In the genomic region with DNA sequence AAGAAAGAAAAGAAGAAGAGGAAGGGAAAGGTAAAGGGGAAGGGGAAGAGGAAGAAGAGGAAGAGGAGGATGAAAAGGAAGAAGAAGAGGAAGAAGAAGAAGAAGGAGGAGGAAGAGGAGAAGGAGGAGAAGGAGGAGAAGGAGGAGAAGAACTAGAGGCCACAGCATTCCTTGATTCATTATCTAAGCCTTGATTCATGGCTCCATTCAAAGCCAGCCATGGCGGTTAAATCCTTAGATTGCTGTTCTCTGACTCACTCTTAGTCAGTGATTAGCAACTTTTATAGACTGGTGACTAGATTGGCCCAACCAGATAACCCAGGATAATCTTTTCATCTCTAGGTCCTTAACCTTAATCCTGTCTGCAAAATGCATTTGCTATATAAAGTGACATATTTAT, we compare ENCODE assay signal across 14 cellular contexts. TPM values are rescaled to one million over a fixed set of nuclear protein-coding genes. Genes with fewer than 3 reads are reported as not detected.
DNase-seq lines count a peak whose midpoint lies in the region; ATAC-seq, FAIRE-seq and TF ChIP-seq lines count a peak whose summit lies in the region.
"Had no signal": no experiment of that assay in that cellular context is flagged by ENCODE, and none has a peak within 500 bp of the region (broad histone marks: within the 10 kb centered on the region; RNA-seq: fewer than 3 reads in every experiment).

No MANE protein-coding gene starts in this region.

- H3K27me3 ChIP-seq in OCI-LY3 (ENCODE audit: low read depth, low read length): no peaks in the 10 kb centered on the region
- no peaks in the 10 kb centered on the region for H3K27me3 ChIP-seq in endothelial cell of umbilical vein (ENCODE audit: control insufficient read depth in 2 of 2, insufficient read depth in 2 of 2, low read length in 2 of 2)
- no peaks in the 10 kb centered on the region for H3K27me3 ChIP-seq in CD4-positive, alpha-beta memory T cell (ENCODE audit: insufficient read depth, low read length)
- H3K27me3 ChIP-seq in CD4-positive, alpha-beta T cell (ENCODE audit: control insufficient read depth, insufficient read depth, low read length): no peaks in the 10 kb centered on the region
- no peaks in the 10 kb centered on the region for H3K27me3 ChIP-seq in H7 (ENCODE audit: control insufficient read depth, insufficient read depth, low read length)
- H3K27me3 ChIP-seq: ascending aorta, gastrocnemius medialis had no signal

- no peaks in the 10 kb centered on the region for H3K9me3 ChIP-seq in OCI-LY3 (ENCODE audit: insufficient read depth, low read length)
- H3K9me3 ChIP-seq in endothelial cell of umbilical vein (replicated peaks; ENCODE audit: control insufficient read depth, insufficient read depth, low read length): no peaks in the 10 kb centered on the region
- H3K9me3 ChIP-seq in CD4-positive, alpha-beta memory T cell (ENCODE audit: control insufficient read depth in 1 of 2, low read length in 2 of 2): no peaks in the 10 kb centered on the region
- H3K9me3 ChIP-seq in CD4-positive, alpha-beta T cell (ENCODE audit: control insufficient read depth, low read length): no peaks in the 10 kb centered on the region
- H3K9me3 ChIP-seq: ascending aorta, gastrocnemius medialis had no signal

- H3K9me3 Mint-ChIP-seq in CD4-positive, alpha-beta memory T cell: peaks cover 0 to 4% (median 0%) of the 10 kb centered on the region in 8 donors
- H3K9me3 Mint-ChIP-seq in CD4-positive, alpha-beta T cell: no peaks in the 10 kb centered on the region
- H3K9me3 Mint-ChIP-seq: stimulated activated naive CD8-positive, alpha-beta T cell treated with anti-CD3 and anti-CD28 coated beads, Interleukin-15, Interleukin-2, amounts not matched to agents 100 ng/mL and 50 ng/mL, for 24 hours had no signal

- no peak overlapping the region for H3K4me2 ChIP-seq in OCI-LY3 (ENCODE audit: low read length)
- H3K4me2 ChIP-seq in endothelial cell of umbilical vein (ENCODE audit: insufficient read depth, low read length): no peak overlapping the region

- no peak overlapping the region for H3K9ac ChIP-seq in OCI-LY3 (ENCODE audit: low read length)
- H3K9ac ChIP-seq in endothelial cell of umbilical vein (replicated peaks; ENCODE audit: extremely low read depth, insufficient read depth, low read length): no peak overlapping the region

- H3K27ac ChIP-seq in OCI-LY3 (ENCODE audit: low read length) (peak overlapping the region; percentile 15; the same call in 1 of the 2 replicates), endothelial cell of umbilical vein (ENCODE audit: insufficient read depth, low read depth, low read length) (no peak overlapping the region)
- H3K27ac ChIP-seq in CD4-positive, alpha-beta memory T cell (ENCODE audit: low read depth, low read length): no peak overlapping the region
- no peak overlapping the region for H3K27ac ChIP-seq in CD4-positive, alpha-beta T cell (ENCODE audit: low read depth, low read length)
- H3K27ac ChIP-seq: ascending aorta, gastrocnemius medialis, skin epidermis had no signal

- no peaks in the 10 kb centered on the region for H3K9me1 ChIP-seq in endothelial cell of umbilical vein (replicated peaks; ENCODE audit: control insufficient read depth, extremely low read depth, insufficient read depth, low read length)

- no peaks in the 10 kb centered on the region for H3K27me3 Mint-ChIP-seq in CD4-positive, alpha-beta memory T cell
- H3K27me3 Mint-ChIP-seq in CD4-positive, alpha-beta T cell: no peaks in the 10 kb centered on the region

- intact Hi-C loops in endothelial cell of umbilical vein (cut with micrococcal nuclease): loop anchor here (10.0 kb wide), 1 partner anchor 1198 kb away; no protein-coding TSS in a partner anchor
- intact Hi-C loops in CD4-positive, alpha-beta memory T cell (cut with micrococcal nuclease): no loop called here
- intact Hi-C loops in CD4-positive, alpha-beta T cell (cut with DNase I, micrococcal nuclease): loop anchor here in 1 of 2 experiments (10.0 kb wide), 2 partner anchors 138 to 1198 kb away; no protein-coding TSS in a partner anchor

- TF ChIP-seq CTCF in OCI-LY3 (IDR thresholded peaks at IDR 0.05; ENCODE audit: low read depth, low read length) (no peak), endothelial cell of umbilical vein (IDR thresholded peaks at IDR 0.05; ENCODE audit: extremely low read depth in 1 of 2, insufficient read depth in 1 of 2, low read depth in 1 of 2, low read length in 2 of 2) (no peak), retinal pigment epithelial cell (conservative IDR thresholded peaks at IDR 0.05; ENCODE audit: low read depth, low read length) (no peak)
- no peak for TF ChIP-seq CTCF in CD4-positive, alpha-beta T cell (IDR thresholded peaks at IDR 0.05)

- H2AFZ ChIP-seq in OCI-LY3 (ENCODE audit: low read depth, low read length) (no peak overlapping the region), endothelial cell of umbilical vein (ENCODE audit: low read depth, low read length) (peak overlapping the region; percentile 78)

- no TSS peak for BruUV-seq in endothelial cell of umbilical vein (replicated peaks; lab: Mats Ljungman, UMichigan)

- dilution Hi-C loops in endothelial cell of umbilical vein (cut with MboI; ENCODE audit: extremely low pct_ligation_motif_present, low sequenced_read_pairs): no loop called here

- no peaks in the 10 kb centered on the region for H4K20me1 ChIP-seq in OCI-LY3 (ENCODE audit: insufficient read depth, low read length)
- H4K20me1 ChIP-seq in endothelial cell of umbilical vein (replicated peaks; ENCODE audit: control insufficient read depth, extremely low read depth, insufficient read depth, low read length): no peaks in the 10 kb centered on the region

- no peak for ATAC-seq in HG02678 (IDR thresholded peaks at IDR 0.05; ENCODE audit: unreplicated experiment)
- no peak for ATAC-seq in CD4-positive, alpha-beta T cell (ENCODE audit: poor library complexity)
- ATAC-seq: gastrocnemius medialis had no signal

- no peak overlapping the region for H3K27ac Mint-ChIP-seq in CD4-positive, alpha-beta memory T cell
- H3K27ac Mint-ChIP-seq in CD4-positive, alpha-beta T cell: no peak overlapping the region
- H3K27ac Mint-ChIP-seq: stimulated activated naive CD8-positive, alpha-beta T cell treated with anti-CD3 and anti-CD28 coated beads, Interleukin-15, Interleukin-2, amounts not matched to agents 100 ng/mL and 50 ng/mL, for 24 hours had no signal

- DNase-seq in EH (ENCODE audit: low read depth) (peak; percentile 93), endothelial cell of umbilical vein (ENCODE audit: low read depth, low spot score) (peak; percentile 19), retinal pigment epithelial cell (ENCODE audit: low read depth) (peak; percentile 93), H7 (no peak)
- DNase-seq in CD4-positive, alpha-beta memory T cell: no peak
- DNase-seq in CD4-positive, alpha-beta T cell: no peak

- no peak overlapping the region for H3K4me3 ChIP-seq in OCI-LY3 (ENCODE audit: low read length)
- no peak overlapping the region for H3K4me3 ChIP-seq in endothelial cell of umbilical vein (replicated peaks in 1 of 3; ENCODE audit: insufficient read depth in 1 of 3, low read depth in 1 of 3, low read length in 3 of 3)
- no peak overlapping the region for H3K4me3 ChIP-seq in retinal pigment epithelial cell (ENCODE audit: low read length)
- H3K4me3 ChIP-seq in CD4-positive, alpha-beta memory T cell (ENCODE audit: low read length in 2 of 2): no peak overlapping the region
- no peak overlapping the region for H3K4me3 ChIP-seq in H7 (ENCODE audit: insufficient read depth, low read depth, low read length)
- H3K4me3 ChIP-seq: ascending aorta, gastrocnemius medialis, skin epidermis had no signal

- no peak overlapping the region for H3K4me3 Mint-ChIP-seq in CD4-positive, alpha-beta memory T cell
- no peak overlapping the region for H3K4me3 Mint-ChIP-seq in CD4-positive, alpha-beta T cell
- H3K4me3 Mint-ChIP-seq: stimulated activated naive CD8-positive, alpha-beta T cell treated with anti-CD3 and anti-CD28 coated beads, Interleukin-15, Interleukin-2, amounts not matched to agents 100 ng/mL and 50 ng/mL, for 24 hours had no signal

- H3K4me1 ChIP-seq in OCI-LY3 (ENCODE audit: low read length): peaks cover 25% of the 10 kb centered on the region
- H3K4me1 ChIP-seq in endothelial cell of umbilical vein (ENCODE audit: control insufficient read depth, extremely low read depth, insufficient read depth, low read length): peaks cover 2% of the 10 kb centered on the region
- H3K4me1 ChIP-seq in CD4-positive, alpha-beta memory T cell (ENCODE audit: insufficient read depth, low read length): no peaks in the 10 kb centered on the region
- H3K4me1 ChIP-seq: ascending aorta, gastrocnemius medialis had no signal

- H3K4me1 Mint-ChIP-seq in CD4-positive, alpha-beta memory T cell: peaks cover 0 to 4% (median 3%) of the 10 kb centered on the region in 4 donors
- H3K4me1 Mint-ChIP-seq in CD4-positive, alpha-beta T cell (ENCODE audit: low read depth): peaks cover 11% of the 10 kb centered on the region

- FAIRE-seq in endothelial cell of umbilical vein (lab: Jason Lieb, UNC): no peak

- no peak for TF ChIP-seq POLR2A in endothelial cell of umbilical vein (IDR thresholded peaks at IDR 0.05; ENCODE audit: low read depth, low read length)

- H3K36me3 ChIP-seq in OCI-LY3 (replicated peaks; ENCODE audit: low read depth, low read length): no peaks in the 10 kb centered on the region
- no peaks in the 10 kb centered on the region for H3K36me3 ChIP-seq in endothelial cell of umbilical vein (ENCODE audit: control insufficient read depth in 2 of 2, extremely low read depth in 1 of 2, insufficient read depth in 2 of 2, low read length in 2 of 2)
- H3K36me3 ChIP-seq in CD4-positive, alpha-beta memory T cell (ENCODE audit: insufficient read depth, low read length): no peaks in the 10 kb centered on the region
- H3K36me3 ChIP-seq in H7 (replicated peaks; ENCODE audit: control insufficient read depth, insufficient read depth, low read length): no peaks in the 10 kb centered on the region
- H3K36me3 ChIP-seq: ascending aorta, gastrocnemius medialis had no signal

- CTCF ChIA-PET in endothelial cell of umbilical vein (lab: Charles Lee): no interaction called here
- CTCF ChIA-PET in CD4-positive, alpha-beta memory T cell (lab: Charles Lee; ENCODE audit: partially characterized antibody): no interaction called here
- CTCF ChIA-PET in CD4-positive, alpha-beta T cell (lab: Charles Lee): interaction anchor here (0.7 kb wide), 1 partner anchor 31 kb away, joined by 3 read pairs; no protein-coding TSS in a partner anchor

- H3K79me2 ChIP-seq in OCI-LY3 (ENCODE audit: low read length) (no peaks in the 10 kb centered on the region), endothelial cell of umbilical vein (ENCODE audit: control insufficient read depth, insufficient read depth, low read length) (no peaks in the 10 kb centered on the region)

- no peaks in the 10 kb centered on the region for H3K36me3 Mint-ChIP-seq in CD4-positive, alpha-beta memory T cell
- H3K36me3 Mint-ChIP-seq in CD4-positive, alpha-beta T cell (ENCODE audit: low read depth): no peaks in the 10 kb centered on the region

- POLR2A ChIA-PET in endothelial cell of umbilical vein (lab: Charles Lee): no interaction called here
- POLR2A ChIA-PET in CD4-positive, alpha-beta memory T cell (lab: Charles Lee; ENCODE audit: partially characterized antibody): no interaction called here
- POLR2A ChIA-PET in CD4-positive, alpha-beta T cell (lab: Charles Lee): no interaction called here

RNA-seq across cellular contexts. Expression of gene OSTN, which starts 47.6 kb away (rescaled TPM):
- not detected in 2 replicates for total RNA-seq in endothelial cell of umbilical vein
- polyA plus RNA-seq in endothelial cell of umbilical vein: not detected in 2 replicates
- not detected in 2 replicates for polyA plus RNA-seq in endothelial cell of umbilical vein (2011; cell fraction: cytosol; rRNA removed)
- not detected in 2 replicates for polyA plus RNA-seq in endothelial cell of umbilical vein (2011; cell fraction: nucleus; rRNA removed)
- polyA plus RNA-seq in endothelial cell of umbilical vein (2012): not detected in 2 replicates
- not detected in 2 replicates for polyA minus RNA-seq in endothelial cell of umbilical vein
- polyA minus RNA-seq in endothelial cell of umbilical vein (2011; cell fraction: cytosol; rRNA and poly(A)+ RNA removed): not detected
- not detected in 2 replicates for polyA minus RNA-seq in endothelial cell of umbilical vein (2011; cell fraction: nucleus; rRNA and poly(A)+ RNA removed)
- not detected for total RNA-seq in CD4-positive, alpha-beta memory T cell
- polyA plus RNA-seq in CD4-positive, alpha-beta memory T cell: not detected
- not detected for total RNA-seq in CD4-positive, alpha-beta T cell
- not detected in 2 replicates for total RNA-seq in H7 (2014; rRNA removed; shearing (Covaris generic))
- total RNA-seq: activated CD8-positive, alpha-beta memory T cell treated with anti-CD3 and anti-CD28 coated beads for 36 hours; ascending aorta; mesenteric fat pad had no signal

Comparison
In these comparisons a context has a peak if more than half of its experiments do, and no peak if none do; other contexts are left out.
1. DNase-seq: peak in EH (single experiment), endothelial cell of umbilical vein (single experiment) and retinal pigment epithelial cell (single experiment); none in CD4-positive, alpha-beta memory T cell (0 of 5), CD4-positive, alpha-beta T cell (0 of 10) and H7 (single experiment).